Comparison of ENCODE assay signal across 17 cellular contexts in genomic region chr9:107386396-107386795, GRCh38.
"Had no signal": no experiment of that assay in that cellular context is flagged by ENCODE, and none has a peak within 500 bp of the region (broad histone marks: within the 10 kb centered on the region; RNA-seq: fewer than 3 reads in every experiment).

No MANE protein-coding gene starts in this region.

- H3K4me3 Mint-ChIP-seq: activated naive CD4-positive, alpha-beta T cell treated with anti-CD3 and anti-CD28 coated beads, Interleukin-2, amount 50 U/mL, for 24 hours; mesothelial cell of epicardium; naive B cell; T-helper 2 cell treated with Interferon-gamma antibody and Interleukin-4, amounts not matched to agents 5 μg/mL and 100 μg/mL, for 36 hours had no signal

- H3K4me3 ChIP-seq: heart left ventricle, right lobe of liver, thoracic aorta, uterus had no signal

- H3K27me3 ChIP-seq: brain microvascular endothelial cell, heart left ventricle, right lobe of liver, uterus had no signal

- H3K36me3 ChIP-seq: brain microvascular endothelial cell, heart left ventricle, right lobe of liver, thoracic aorta, uterus had no signal

- H3K27ac ChIP-seq: brain microvascular endothelial cell, right lobe of liver, thoracic aorta had no signal

- H3K9me3 ChIP-seq: heart left ventricle, right lobe of liver, thoracic aorta, uterus had no signal

- ATAC-seq: activated CD4-positive, CD25-positive, alpha-beta regulatory T cell treated with anti-CD3 and anti-CD28 coated beads, Interleukin-2, amount 50 U/mL, for 24 hours; right lobe of liver; stimulated activated naive CD8-positive, alpha-beta T cell treated with anti-CD3 and anti-CD28 coated beads, Interleukin-15, Interleukin-2, amounts not matched to agents 100 U/mL and 50 U/mL, for 24 hours had no signal

- DNase-seq: activated effector memory CD4-positive, alpha-beta T cell treated with Interleukin-2 at 50 U/mL for 16 hours; activated T-cell treated with anti-CD3 and anti-CD28 coated beads, Interleukin-2, amount 50 U/mL, for 1 hour; brain microvascular endothelial cell; foreskin melanocyte; heart left ventricle; naive B cell; posterior cingulate gyrus; right lobe of liver; stimulated activated CD4-positive, alpha-beta T cell treated with anti-CD3 and anti-CD28 coated beads, Interleukin-12 subunit alpha, Interleukin-12 subunit beta, amount 100 ng/mL, for 4 hours; stimulated activated naive CD8-positive, alpha-beta T cell treated with anti-CD3 and anti-CD28 coated beads, Interleukin-15, Interleukin-2, amounts not matched to agents 100 U/mL and 50 U/mL, for 24 hours; SW 1271; uterus had no signal

- H3K36me3 Mint-ChIP-seq: activated naive CD4-positive, alpha-beta T cell treated with anti-CD3 and anti-CD28 coated beads, Interleukin-2, amount 50 U/mL, for 24 hours; mesothelial cell of epicardium; naive B cell had no signal

- H3K27ac Mint-ChIP-seq: activated naive CD4-positive, alpha-beta T cell treated with anti-CD3 and anti-CD28 coated beads, Interleukin-2, amount 50 U/mL, for 24 hours; mesothelial cell of epicardium; T-helper 2 cell treated with Interferon-gamma antibody and Interleukin-4, amounts not matched to agents 5 μg/mL and 100 μg/mL, for 36 hours had no signal

- H3K9me3 Mint-ChIP-seq: activated naive CD4-positive, alpha-beta T cell treated with anti-CD3 and anti-CD28 coated beads, Interleukin-2, amount 50 U/mL, for 24 hours; mesothelial cell of epicardium; naive B cell; T-helper 2 cell treated with Interferon-gamma antibody and Interleukin-4, amounts not matched to agents 5 μg/mL and 100 μg/mL, for 36 hours had no signal

- H3K4me1 Mint-ChIP-seq: activated naive CD4-positive, alpha-beta T cell treated with anti-CD3 and anti-CD28 coated beads, Interleukin-2, amount 50 U/mL, for 24 hours; naive B cell had no signal

- H3K4me1 ChIP-seq: uterus had no signal
